1 cellular context compared by ENCODE assay signal in genomic region chr5:122845253-122846050, GRCh38.
TF ChIP-seq lines count a peak whose summit lies in the region.

Gene SNX24, plus strand, starts transcription at chr5:122845613. Its CDS starts 21 bp downstream, at chr5:122845634.

TF ChIP-seq in HepG2, 621 proteins besides CTCF, POLR2A, EP300 and RAD21 (continued from another document and continues in another):
- TF ChIP-seq, protein P1, sequence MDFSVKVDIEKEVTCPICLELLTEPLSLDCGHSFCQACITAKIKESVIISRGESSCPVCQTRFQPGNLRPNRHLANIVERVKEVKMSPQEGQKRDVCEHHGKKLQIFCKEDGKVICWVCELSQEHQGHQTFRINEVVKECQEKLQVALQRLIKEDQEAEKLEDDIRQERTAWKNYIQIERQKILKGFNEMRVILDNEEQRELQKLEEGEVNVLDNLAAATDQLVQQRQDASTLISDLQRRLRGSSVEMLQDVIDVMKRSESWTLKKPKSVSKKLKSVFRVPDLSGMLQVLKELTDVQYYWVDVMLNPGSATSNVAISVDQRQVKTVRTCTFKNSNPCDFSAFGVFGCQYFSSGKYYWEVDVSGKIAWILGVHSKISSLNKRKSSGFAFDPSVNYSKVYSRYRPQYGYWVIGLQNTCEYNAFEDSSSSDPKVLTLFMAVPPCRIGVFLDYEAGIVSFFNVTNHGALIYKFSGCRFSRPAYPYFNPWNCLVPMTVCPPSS (IDR thresholded peaks at IDR 0.05): no peak
- TF ChIP-seq NFYB (CRISPR knock-in tag; IDR thresholded peaks at IDR 0.05) (no peak), ZNF619 (CRISPR knock-in tag; IDR thresholded peaks at IDR 0.05) (no peak), ZNF576 (CRISPR knock-in tag; IDR thresholded peaks at IDR 0.05) (no peak), ZSCAN31 (CRISPR knock-in tag; IDR thresholded peaks at IDR 0.05; ENCODE audit: low read depth) (0 out of 2 replicates have a peak, but pooled peaks have one; percentile 15), E2F5 (CRISPR knock-in tag; conservative IDR thresholded peaks at IDR 0.05) (peak; percentile 30; the same call in 1 of the 2 replicates), SRSF4 (IDR thresholded peaks at IDR 0.05; ENCODE audit: low read depth, low read length, poor library complexity, severe bottlenecking) (no peak), ARNTL (CRISPR knock-in tag; IDR thresholded peaks at IDR 0.05) (peak; percentile 23; the same call in 1 of the 2 replicates), ZBTB38 (CRISPR knock-in tag; IDR thresholded peaks at IDR 0.05) (peak; percentile 36; the same call in 1 of the 2 replicates), NFIB (CRISPR knock-in tag; IDR thresholded peaks at IDR 0.05; ENCODE audit: borderline replicate concordance) (0 out of 2 replicates have a peak, but pooled peaks have one; percentile 39), FOSL1 (CRISPR knock-in tag; IDR thresholded peaks at IDR 0.05; ENCODE audit: borderline replicate concordance) (no peak), SNAPC5 (CRISPR knock-in tag; IDR thresholded peaks at IDR 0.05; ENCODE audit: borderline replicate concordance) (no peak), TCF7 (IDR thresholded peaks at IDR 0.05; ENCODE audit: low read depth) (no peak), GMEB2 (CRISPR knock-in tag; IDR thresholded peaks at IDR 0.05; ENCODE audit: low read depth) (no peak), HNF4A (CRISPR knock-in tag; IDR thresholded peaks at IDR 0.05) (peak; percentile 21; the same call in 1 of the 2 replicates), ASH2L (IDR thresholded peaks at IDR 0.05; ENCODE audit: insufficient read length, low read depth, low read length) (no peak), ERF (CRISPR knock-in tag; IDR thresholded peaks at IDR 0.05) (peak; percentile 21; the same call in 1 of the 2 replicates), ZNF205 (CRISPR knock-in tag; IDR thresholded peaks at IDR 0.05) (peak; percentile 13; the same call in 1 of the 2 replicates), ZNF839 (CRISPR knock-in tag; IDR thresholded peaks at IDR 0.05; ENCODE audit: borderline replicate concordance) (no peak), MEIS1 (CRISPR knock-in tag; IDR thresholded peaks at IDR 0.05; ENCODE audit: borderline replicate concordance) (no peak), HNF4G (IDR thresholded peaks at IDR 0.05; ENCODE audit: borderline replicate concordance, low read depth, low read length) (no peak), HNF4G (CRISPR knock-in tag; IDR thresholded peaks at IDR 0.05; ENCODE audit: borderline replicate concordance, low read depth) (no peak), RNF2 (conservative IDR thresholded peaks at IDR 0.05; ENCODE audit: low read depth) (no peak), RFX1 (IDR thresholded peaks at IDR 0.05) (peak; percentile 70), ARNT2 (CRISPR knock-in tag; IDR thresholded peaks at IDR 0.05; ENCODE audit: low read depth) (peak; percentile 51; the same call in 1 of the 2 replicates), ZNF761 (CRISPR knock-in tag; conservative IDR thresholded peaks at IDR 0.05) (no peak), ZFP36 (IDR thresholded peaks at IDR 0.05; ENCODE audit: borderline replicate concordance, low read depth, low read length, partially characterized antibody) (no peak), ZNF441 (CRISPR knock-in tag; IDR thresholded peaks at IDR 0.05; ENCODE audit: borderline replicate concordance) (no peak), ZNF329 (CRISPR knock-in tag; IDR thresholded peaks at IDR 0.05; ENCODE audit: low read depth) (peak; percentile 88), CENPX (CRISPR knock-in tag; IDR thresholded peaks at IDR 0.05) (no peak), MIER3 (CRISPR knock-in tag; IDR thresholded peaks at IDR 0.05; ENCODE audit: borderline replicate concordance) (no peak), PAF1 (CRISPR knock-in tag; IDR thresholded peaks at IDR 0.05) (no peak), ZNF563 (CRISPR knock-in tag; IDR thresholded peaks at IDR 0.05) (no peak; the same call in 1 of the 2 replicates), SP140L (CRISPR knock-in tag; IDR thresholded peaks at IDR 0.05; ENCODE audit: borderline replicate concordance) (no peak), ZNF878 (CRISPR knock-in tag; IDR thresholded peaks at IDR 0.05) (no peak), CC2D1A (CRISPR knock-in tag; IDR thresholded peaks at IDR 0.05) (no peak), GABPA (IDR thresholded peaks at IDR 0.05; ENCODE audit: low read depth, low read length) (no peak), GABPA (CRISPR knock-in tag; IDR thresholded peaks at IDR 0.05; ENCODE audit: low read depth) (peak; percentile 53; the same call in 1 of the 2 replicates), ZSCAN12 (CRISPR knock-in tag; IDR thresholded peaks at IDR 0.05) (no peak)
- TF ChIP-seq, protein P2, sequence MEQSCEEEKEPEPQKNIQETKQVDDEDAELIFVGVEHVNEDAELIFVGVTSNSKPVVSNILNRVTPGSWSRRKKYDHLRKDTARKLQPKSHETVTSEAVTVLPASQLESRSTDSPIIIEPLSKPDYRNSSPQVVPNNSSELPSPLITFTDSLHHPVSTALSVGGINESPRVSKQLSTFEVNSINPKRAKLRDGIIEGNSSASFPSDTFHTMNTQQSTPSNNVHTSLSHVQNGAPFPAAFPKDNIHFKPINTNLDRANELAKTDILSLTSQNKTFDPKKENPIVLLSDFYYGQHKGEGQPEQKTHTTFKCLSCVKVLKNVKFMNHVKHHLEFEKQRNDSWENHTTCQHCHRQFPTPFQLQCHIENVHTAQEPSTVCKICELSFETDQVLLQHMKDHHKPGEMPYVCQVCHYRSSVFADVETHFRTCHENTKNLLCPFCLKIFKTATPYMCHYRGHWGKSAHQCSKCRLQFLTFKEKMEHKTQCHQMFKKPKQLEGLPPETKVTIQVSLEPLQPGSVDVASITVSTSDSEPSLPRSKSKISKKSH (CRISPR knock-in tag; IDR thresholded peaks at IDR 0.05; ENCODE audit: borderline replicate concordance): peak; percentile 52; the same call in 1 of the 2 replicates
- TF ChIP-seq, protein P3, sequence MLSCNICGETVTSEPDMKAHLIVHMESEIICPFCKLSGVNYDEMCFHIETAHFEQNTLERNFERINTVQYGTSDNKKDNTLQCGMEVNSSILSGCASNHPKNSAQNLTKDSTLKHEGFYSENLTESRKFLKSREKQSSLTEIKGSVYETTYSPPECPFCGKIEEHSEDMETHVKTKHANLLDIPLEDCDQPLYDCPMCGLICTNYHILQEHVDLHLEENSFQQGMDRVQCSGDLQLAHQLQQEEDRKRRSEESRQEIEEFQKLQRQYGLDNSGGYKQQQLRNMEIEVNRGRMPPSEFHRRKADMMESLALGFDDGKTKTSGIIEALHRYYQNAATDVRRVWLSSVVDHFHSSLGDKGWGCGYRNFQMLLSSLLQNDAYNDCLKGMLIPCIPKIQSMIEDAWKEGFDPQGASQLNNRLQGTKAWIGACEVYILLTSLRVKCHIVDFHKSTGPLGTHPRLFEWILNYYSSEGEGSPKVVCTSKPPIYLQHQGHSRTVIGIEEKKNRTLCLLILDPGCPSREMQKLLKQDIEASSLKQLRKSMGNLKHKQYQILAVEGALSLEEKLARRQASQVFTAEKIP (CRISPR knock-in tag; IDR thresholded peaks at IDR 0.05; ENCODE audit: borderline replicate concordance): no peak
- TF ChIP-seq, protein P4, sequence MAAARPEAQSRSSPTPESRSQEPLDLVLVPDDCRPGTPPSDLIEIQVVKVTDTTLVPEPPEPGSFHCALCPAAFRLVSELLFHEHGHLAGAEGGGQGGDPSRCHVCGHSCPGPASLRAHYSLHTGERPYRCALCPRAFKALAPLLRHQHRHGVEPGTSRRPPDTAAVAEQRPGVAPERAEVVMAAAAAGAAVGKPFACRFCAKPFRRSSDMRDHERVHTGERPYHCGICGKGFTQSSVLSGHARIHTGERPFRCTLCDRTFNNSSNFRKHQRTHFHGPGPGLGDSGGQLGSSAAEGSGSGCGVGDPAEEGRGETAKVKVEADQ (CRISPR knock-in tag; IDR thresholded peaks at IDR 0.05; ENCODE audit: borderline replicate concordance): 0 out of 2 replicates have a peak, but pooled peaks have one; percentile 52
- TF ChIP-seq, protein P5, sequence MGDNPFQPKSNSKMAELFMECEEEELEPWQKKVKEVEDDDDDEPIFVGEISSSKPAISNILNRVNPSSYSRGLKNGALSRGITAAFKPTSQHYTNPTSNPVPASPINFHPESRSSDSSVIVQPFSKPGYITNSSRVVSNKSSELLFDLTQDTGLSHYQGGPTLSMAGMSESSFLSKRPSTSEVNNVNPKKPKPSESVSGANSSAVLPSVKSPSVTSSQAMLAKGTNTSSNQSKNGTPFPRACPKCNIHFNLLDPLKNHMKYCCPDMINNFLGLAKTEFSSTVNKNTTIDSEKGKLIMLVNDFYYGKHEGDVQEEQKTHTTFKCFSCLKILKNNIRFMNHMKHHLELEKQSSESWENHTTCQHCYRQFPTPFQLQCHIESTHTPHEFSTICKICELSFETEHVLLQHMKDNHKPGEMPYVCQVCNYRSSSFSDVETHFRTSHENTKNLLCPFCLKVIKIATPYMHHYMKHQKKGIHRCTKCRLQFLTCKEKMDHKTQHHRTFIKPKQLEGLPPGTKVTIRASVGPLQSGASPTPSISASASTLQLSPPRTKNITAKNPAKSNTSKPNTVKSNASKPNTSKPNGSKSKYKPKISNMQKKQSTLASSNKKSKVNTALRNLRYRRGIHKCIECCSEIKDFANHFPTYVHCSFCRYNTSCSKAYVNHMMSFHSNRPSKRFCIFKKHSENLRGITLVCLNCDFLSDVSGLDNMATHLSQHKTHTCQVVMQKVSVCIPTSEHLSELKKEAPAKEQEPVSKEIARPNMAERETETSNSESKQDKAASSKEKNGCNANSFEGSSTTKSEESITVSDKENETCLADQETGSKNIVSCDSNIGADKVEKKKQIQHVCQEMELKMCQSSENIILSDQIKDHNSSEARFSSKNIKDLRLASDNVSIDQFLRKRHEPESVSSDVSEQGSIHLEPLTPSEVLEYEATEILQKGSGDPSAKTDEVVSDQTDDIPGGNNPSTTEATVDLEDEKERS (CRISPR knock-in tag; IDR thresholded peaks at IDR 0.05): no peak
- TF ChIP-seq, protein P6, sequence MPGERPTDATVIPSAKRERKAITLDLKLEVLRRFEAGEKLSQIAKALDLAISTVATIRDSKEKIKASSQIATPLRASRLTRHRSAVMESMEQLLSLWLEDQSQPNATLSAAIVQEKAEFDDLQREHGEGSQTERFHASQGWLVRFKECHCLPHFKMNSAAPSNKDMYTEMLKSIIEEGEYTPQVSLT (CRISPR knock-in tag; IDR thresholded peaks at IDR 0.05; ENCODE audit: borderline replicate concordance, low read depth): no peak; the same call in 1 of the 2 replicates
- TF ChIP-seq, protein P7, sequence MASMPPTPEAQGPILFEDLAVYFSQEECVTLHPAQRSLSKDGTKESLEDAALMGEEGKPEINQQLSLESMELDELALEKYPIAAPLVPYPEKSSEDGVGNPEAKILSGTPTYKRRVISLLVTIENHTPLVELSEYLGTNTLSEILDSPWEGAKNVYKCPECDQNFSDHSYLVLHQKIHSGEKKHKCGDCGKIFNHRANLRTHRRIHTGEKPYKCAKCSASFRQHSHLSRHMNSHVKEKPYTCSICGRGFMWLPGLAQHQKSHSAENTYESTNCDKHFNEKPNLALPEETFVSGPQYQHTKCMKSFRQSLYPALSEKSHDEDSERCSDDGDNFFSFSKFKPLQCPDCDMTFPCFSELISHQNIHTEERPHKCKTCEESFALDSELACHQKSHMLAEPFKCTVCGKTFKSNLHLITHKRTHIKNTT (CRISPR knock-in tag; IDR thresholded peaks at IDR 0.05): no peak
- TF ChIP-seq, protein P8, sequence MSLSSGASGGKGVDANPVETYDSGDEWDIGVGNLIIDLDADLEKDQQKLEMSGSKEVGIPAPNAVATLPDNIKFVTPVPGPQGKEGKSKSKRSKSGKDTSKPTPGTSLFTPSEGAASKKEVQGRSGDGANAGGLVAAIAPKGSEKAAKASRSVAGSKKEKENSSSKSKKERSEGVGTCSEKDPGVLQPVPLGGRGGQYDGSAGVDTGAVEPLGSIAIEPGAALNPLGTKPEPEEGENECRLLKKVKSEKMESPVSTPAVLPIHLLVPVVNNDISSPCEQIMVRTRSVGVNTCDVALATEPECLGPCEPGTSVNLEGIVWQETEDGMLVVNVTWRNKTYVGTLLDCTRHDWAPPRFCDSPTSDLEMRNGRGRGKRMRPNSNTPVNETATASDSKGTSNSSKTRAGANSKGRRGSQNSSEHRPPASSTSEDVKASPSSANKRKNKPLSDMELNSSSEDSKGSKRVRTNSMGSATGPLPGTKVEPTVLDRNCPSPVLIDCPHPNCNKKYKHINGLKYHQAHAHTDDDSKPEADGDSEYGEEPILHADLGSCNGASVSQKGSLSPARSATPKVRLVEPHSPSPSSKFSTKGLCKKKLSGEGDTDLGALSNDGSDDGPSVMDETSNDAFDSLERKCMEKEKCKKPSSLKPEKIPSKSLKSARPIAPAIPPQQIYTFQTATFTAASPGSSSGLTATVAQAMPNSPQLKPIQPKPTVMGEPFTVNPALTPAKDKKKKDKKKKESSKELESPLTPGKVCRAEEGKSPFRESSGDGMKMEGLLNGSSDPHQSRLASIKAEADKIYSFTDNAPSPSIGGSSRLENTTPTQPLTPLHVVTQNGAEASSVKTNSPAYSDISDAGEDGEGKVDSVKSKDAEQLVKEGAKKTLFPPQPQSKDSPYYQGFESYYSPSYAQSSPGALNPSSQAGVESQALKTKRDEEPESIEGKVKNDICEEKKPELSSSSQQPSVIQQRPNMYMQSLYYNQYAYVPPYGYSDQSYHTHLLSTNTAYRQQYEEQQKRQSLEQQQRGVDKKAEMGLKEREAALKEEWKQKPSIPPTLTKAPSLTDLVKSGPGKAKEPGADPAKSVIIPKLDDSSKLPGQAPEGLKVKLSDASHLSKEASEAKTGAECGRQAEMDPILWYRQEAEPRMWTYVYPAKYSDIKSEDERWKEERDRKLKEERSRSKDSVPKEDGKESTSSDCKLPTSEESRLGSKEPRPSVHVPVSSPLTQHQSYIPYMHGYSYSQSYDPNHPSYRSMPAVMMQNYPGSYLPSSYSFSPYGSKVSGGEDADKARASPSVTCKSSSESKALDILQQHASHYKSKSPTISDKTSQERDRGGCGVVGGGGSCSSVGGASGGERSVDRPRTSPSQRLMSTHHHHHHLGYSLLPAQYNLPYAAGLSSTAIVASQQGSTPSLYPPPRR (CRISPR knock-in tag; IDR thresholded peaks at IDR 0.05; ENCODE audit: borderline replicate concordance): peak; percentile 47; the same call in 1 of the 2 replicates
